1 cellular context compared by ENCODE assay signal in the genomic region with DNA sequence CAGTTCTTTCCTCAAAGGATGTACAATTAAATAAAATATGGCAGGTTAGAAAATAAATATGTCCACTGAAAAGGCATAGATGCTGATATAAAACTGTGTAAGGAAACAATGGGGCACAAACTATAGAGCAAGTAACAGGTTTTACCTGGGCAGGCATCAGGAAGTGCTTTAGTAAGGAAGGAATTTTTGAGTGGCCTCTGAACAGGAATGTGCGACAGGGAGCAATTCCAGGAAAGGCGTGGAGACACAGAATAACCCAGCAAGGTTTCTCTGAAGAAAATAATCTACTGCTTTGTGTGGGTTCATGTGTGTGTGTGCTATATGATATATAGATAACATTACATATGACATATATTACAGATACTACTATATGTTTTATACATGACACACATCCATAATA.
A peak's percentile ranks its signal among the peaks of the same experiment; 100 is the strongest.
TF ChIP-seq lines count a peak whose summit lies in the region.

No MANE protein-coding gene starts in this region.

TF ChIP-seq in neural cell, 6 proteins besides CTCF, POLR2A, EP300 and RAD21 (continued from another document):
- TF ChIP-seq REST (IDR thresholded peaks at IDR 0.05; ENCODE audit: borderline replicate concordance) (peak; percentile 71), POLR2AphosphoS5 (IDR thresholded peaks at IDR 0.05) (no peak)
